ENCODE assay signal across 11 cellular contexts in genomic region chr14:59245809-59246295, GRCh38. TPM values are rescaled to one million over a fixed set of nuclear protein-coding genes. Genes with fewer than 3 reads are reported as not detected.
DNase-seq lines count a peak whose midpoint lies in the region; ATAC-seq, FAIRE-seq and TF ChIP-seq lines count a peak whose summit lies in the region.
"Had no signal": no experiment of that assay in that cellular context is flagged by ENCODE, and none has a peak within 500 bp of the region (broad histone marks: within the 10 kb centered on the region; RNA-seq: fewer than 3 reads in every experiment).

No MANE protein-coding gene starts in this region.

- H3K4me1 Mint-ChIP-seq in activated naive CD4-positive, alpha-beta T cell treated with anti-CD3 and anti-CD28 coated beads, Interleukin-2, amount 10 ng/mL, durations not matched to agents 7 days and 5 days = peaks cover 8% of the 10 kb centered on the region
- peaks cover 22% of the 10 kb centered on the region for H3K4me1 Mint-ChIP-seq in Calu3 (ENCODE audit: low read depth, unreplicated experiment)

- no peak for TF ChIP-seq POLR2A in GM12892 (IDR thresholded peaks at IDR 0.05; ENCODE audit: low read depth, low read length)

- peak; percentile 77 for FAIRE-seq in GM12892 (lab: Jason Lieb, UNC)

- H3K27ac Mint-ChIP-seq in activated naive CD4-positive, alpha-beta T cell treated with anti-CD3 and anti-CD28 coated beads, Interleukin-2, amount 10 ng/mL, durations not matched to agents 7 days and 5 days = no peak overlapping the region
- no peak overlapping the region for H3K27ac Mint-ChIP-seq in Calu3 (ENCODE audit: unreplicated experiment)
- H3K27ac Mint-ChIP-seq: endodermal cell had no signal

- no peaks in the 10 kb centered on the region for H3K36me3 Mint-ChIP-seq in activated naive CD4-positive, alpha-beta T cell treated with anti-CD3 and anti-CD28 coated beads, Interleukin-2, amount 10 ng/mL, durations not matched to agents 7 days and 5 days
- no peaks in the 10 kb centered on the region for H3K36me3 Mint-ChIP-seq in Calu3 (ENCODE audit: insufficient read depth, unreplicated experiment)

- BruUV-seq in Calu3 (replicated peaks; lab: Mats Ljungman, UMichigan) = no TSS peak

- intact Hi-C loops in Calu3 (cut with micrococcal nuclease; ENCODE audit: unreplicated experiment) = no loop called here

- DNase-seq in GM12892 (ENCODE audit: insufficient read length) (no peak), Calu3 (no peak), NCI-H1930 (lab: John Stamatoyannopoulos, UW) (no peak)
- no peak for DNase-seq in activated CD8-positive, alpha-beta memory T cell treated with anti-CD3 and anti-CD28 coated beads, Interleukin-2, amount 50 U/mL, for 48 hours
- no peak for DNase-seq in activated naive CD4-positive, alpha-beta T cell treated with anti-CD3 and anti-CD28 coated beads, Interleukin-2, amount 10 ng/mL, durations not matched to agents 7 days and 5 days
- DNase-seq: amygdala, endodermal cell, NCI-H2029 treated with DMSO at 0.1 percent for 48 hours had no signal

- peak; percentile 87 for ATAC-seq in GM19452 (IDR thresholded peaks at IDR 0.05; ENCODE audit: unreplicated experiment)
- ATAC-seq in HG02884 (IDR thresholded peaks at IDR 0.05; ENCODE audit: unreplicated experiment) = peak; percentile 80
- ATAC-seq in HG03571 (IDR thresholded peaks at IDR 0.05; ENCODE audit: unreplicated experiment) = peak; percentile 89

- H3K27me3 Mint-ChIP-seq in activated naive CD4-positive, alpha-beta T cell treated with anti-CD3 and anti-CD28 coated beads, Interleukin-2, amount 10 ng/mL, durations not matched to agents 7 days and 5 days = no peaks in the 10 kb centered on the region
- no peaks in the 10 kb centered on the region for H3K27me3 Mint-ChIP-seq in Calu3 (ENCODE audit: unreplicated experiment)

- CTCF ChIA-PET in activated naive CD4-positive, alpha-beta T cell treated with anti-CD3 and anti-CD28 coated beads, Interleukin-2, amount 10 ng/mL, durations not matched to agents 7 days and 5 days (lab: Charles Lee) = no interaction called here
- CTCF ChIA-PET in Calu3 (lab: Charles Lee) = no interaction called here

- no peaks in the 10 kb centered on the region for H3K9me3 Mint-ChIP-seq in activated naive CD4-positive, alpha-beta T cell treated with anti-CD3 and anti-CD28 coated beads, Interleukin-2, amount 10 ng/mL, durations not matched to agents 7 days and 5 days
- H3K9me3 Mint-ChIP-seq in Calu3 (ENCODE audit: low read depth, unreplicated experiment) = no peaks in the 10 kb centered on the region

- no peak for TF ChIP-seq CTCF in Calu3 (IDR thresholded peaks at IDR 0.05; ENCODE audit: unreplicated experiment)

- H3K4me3 Mint-ChIP-seq in activated naive CD4-positive, alpha-beta T cell treated with anti-CD3 and anti-CD28 coated beads, Interleukin-2, amount 10 ng/mL, durations not matched to agents 7 days and 5 days = no peak overlapping the region
- no peak overlapping the region for H3K4me3 Mint-ChIP-seq in Calu3 (ENCODE audit: low read depth, unreplicated experiment)
- H3K4me3 Mint-ChIP-seq: endodermal cell had no signal

RNA-seq across cellular contexts. Expression of gene DAAM1, which starts 57.4 kb away (rescaled TPM):
- 9.7 TPM for polyA plus RNA-seq in GM12892 (2012; ENCODE audit: missing spikeins)
- total RNA-seq in Calu3 (2022) = 23.2 and 28.9 TPM in 2 replicates
